Comparison of ENCODE assay signal across 1 cellular context in the genomic region with DNA sequence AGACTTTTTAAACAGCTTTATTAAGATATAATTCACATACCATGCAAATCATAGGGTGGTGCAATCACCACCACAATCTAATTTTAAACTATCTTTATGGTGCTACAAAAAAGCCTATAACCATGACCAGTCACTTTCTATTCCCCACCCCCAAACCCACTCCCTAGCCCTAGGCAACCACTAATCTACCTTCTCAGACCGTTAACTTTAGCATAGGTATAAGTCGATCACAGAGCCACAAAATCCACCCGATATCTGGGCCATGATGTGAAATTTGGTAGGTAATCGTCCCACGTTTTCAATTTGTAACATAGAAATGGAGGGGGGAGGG.
TF ChIP-seq lines count a peak whose summit lies in the region.

No MANE protein-coding gene starts in this region.

TF ChIP-seq in HCT116, 20 proteins besides CTCF, POLR2A, EP300 and RAD21 (continued from another document):
- TF ChIP-seq, protein P1, sequence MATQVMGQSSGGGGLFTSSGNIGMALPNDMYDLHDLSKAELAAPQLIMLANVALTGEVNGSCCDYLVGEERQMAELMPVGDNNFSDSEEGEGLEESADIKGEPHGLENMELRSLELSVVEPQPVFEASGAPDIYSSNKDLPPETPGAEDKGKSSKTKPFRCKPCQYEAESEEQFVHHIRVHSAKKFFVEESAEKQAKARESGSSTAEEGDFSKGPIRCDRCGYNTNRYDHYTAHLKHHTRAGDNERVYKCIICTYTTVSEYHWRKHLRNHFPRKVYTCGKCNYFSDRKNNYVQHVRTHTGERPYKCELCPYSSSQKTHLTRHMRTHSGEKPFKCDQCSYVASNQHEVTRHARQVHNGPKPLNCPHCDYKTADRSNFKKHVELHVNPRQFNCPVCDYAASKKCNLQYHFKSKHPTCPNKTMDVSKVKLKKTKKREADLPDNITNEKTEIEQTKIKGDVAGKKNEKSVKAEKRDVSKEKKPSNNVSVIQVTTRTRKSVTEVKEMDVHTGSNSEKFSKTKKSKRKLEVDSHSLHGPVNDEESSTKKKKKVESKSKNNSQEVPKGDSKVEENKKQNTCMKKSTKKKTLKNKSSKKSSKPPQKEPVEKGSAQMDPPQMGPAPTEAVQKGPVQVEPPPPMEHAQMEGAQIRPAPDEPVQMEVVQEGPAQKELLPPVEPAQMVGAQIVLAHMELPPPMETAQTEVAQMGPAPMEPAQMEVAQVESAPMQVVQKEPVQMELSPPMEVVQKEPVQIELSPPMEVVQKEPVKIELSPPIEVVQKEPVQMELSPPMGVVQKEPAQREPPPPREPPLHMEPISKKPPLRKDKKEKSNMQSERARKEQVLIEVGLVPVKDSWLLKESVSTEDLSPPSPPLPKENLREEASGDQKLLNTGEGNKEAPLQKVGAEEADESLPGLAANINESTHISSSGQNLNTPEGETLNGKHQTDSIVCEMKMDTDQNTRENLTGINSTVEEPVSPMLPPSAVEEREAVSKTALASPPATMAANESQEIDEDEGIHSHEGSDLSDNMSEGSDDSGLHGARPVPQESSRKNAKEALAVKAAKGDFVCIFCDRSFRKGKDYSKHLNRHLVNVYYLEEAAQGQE (IDR thresholded peaks at IDR 0.05; ENCODE audit: low read depth) = no peak
- TF ChIP-seq ZNF274 (IDR thresholded peaks at IDR 0.05; ENCODE audit: low read depth, low read length) (no peak), EZH2phosphoT487 (IDR thresholded peaks at IDR 0.05; ENCODE audit: borderline replicate concordance) (no peak), FOSL1 (IDR thresholded peaks at IDR 0.05; ENCODE audit: low read depth) (no peak)
- TF ChIP-seq, protein P2, sequence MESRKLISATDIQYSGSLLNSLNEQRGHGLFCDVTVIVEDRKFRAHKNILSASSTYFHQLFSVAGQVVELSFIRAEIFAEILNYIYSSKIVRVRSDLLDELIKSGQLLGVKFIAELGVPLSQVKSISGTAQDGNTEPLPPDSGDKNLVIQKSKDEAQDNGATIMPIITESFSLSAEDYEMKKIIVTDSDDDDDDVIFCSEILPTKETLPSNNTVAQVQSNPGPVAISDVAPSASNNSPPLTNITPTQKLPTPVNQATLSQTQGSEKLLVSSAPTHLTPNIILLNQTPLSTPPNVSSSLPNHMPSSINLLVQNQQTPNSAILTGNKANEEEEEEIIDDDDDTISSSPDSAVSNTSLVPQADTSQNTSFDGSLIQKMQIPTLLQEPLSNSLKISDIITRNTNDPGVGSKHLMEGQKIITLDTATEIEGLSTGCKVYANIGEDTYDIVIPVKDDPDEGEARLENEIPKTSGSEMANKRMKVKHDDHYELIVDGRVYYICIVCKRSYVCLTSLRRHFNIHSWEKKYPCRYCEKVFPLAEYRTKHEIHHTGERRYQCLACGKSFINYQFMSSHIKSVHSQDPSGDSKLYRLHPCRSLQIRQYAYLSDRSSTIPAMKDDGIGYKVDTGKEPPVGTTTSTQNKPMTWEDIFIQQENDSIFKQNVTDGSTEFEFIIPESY (IDR thresholded peaks at IDR 0.05; ENCODE audit: extremely low read depth, insufficient replicate concordance, low read length) = no peak
